Comparison of ENCODE assay signal across 8 cellular contexts in genomic region chr7:117323877-117324699, GRCh38. TPM values are rescaled to one million over a fixed set of nuclear protein-coding genes. Genes with fewer than 3 reads are reported as not detected.
DNase-seq lines count a peak whose midpoint lies in the region; ATAC-seq, FAIRE-seq and TF ChIP-seq lines count a peak whose summit lies in the region.

No MANE protein-coding gene starts in this region.

- POLR2A ChIA-PET in A673 (lab: Charles Lee; ENCODE audit: low non-redundant PET): no interaction called here
- POLR2A ChIA-PET in naive thymus-derived CD8-positive, alpha-beta T cell (lab: Charles Lee): no interaction called here

- peak overlapping the region; percentile 35 for H3K4me3 ChIP-seq in A673 (ENCODE audit: low read depth, low read length, poor library complexity, severe bottlenecking)
- H3K4me3 ChIP-seq in HUES6 (ENCODE audit: low read depth, low read length): peak overlapping the region; percentile 69

- H3K9me3 Mint-ChIP-seq in naive thymus-derived CD8-positive, alpha-beta T cell: peaks cover 0 to 11% (median 4%) of the 10 kb centered on the region in 9 donors

- ATAC-seq in GM18873 (IDR thresholded peaks at IDR 0.05; ENCODE audit: low FRiP score, unreplicated experiment) (no peak), HG02870 (IDR thresholded peaks at IDR 0.05; ENCODE audit: unreplicated experiment) (no peak)
- ATAC-seq in naive thymus-derived CD8-positive, alpha-beta T cell: no peak

- H3K36me3 ChIP-seq in A673 (ENCODE audit: insufficient read depth, low read length, poor library complexity, severe bottlenecking) (no peaks in the 10 kb centered on the region), HUES6 (ENCODE audit: control insufficient read depth, insufficient read depth, low read length) (no peaks in the 10 kb centered on the region)

- H3K4me1 Mint-ChIP-seq in naive thymus-derived CD8-positive, alpha-beta T cell: peaks cover 0 to 10% (median 6%) of the 10 kb centered on the region in 4 donors

- H3K27me3 Mint-ChIP-seq in naive thymus-derived CD8-positive, alpha-beta T cell: peaks cover 39 to 81% (median 51%) of the 10 kb centered on the region in 5 donors

- no peak overlapping the region for H3K4me3 Mint-ChIP-seq in naive thymus-derived CD8-positive, alpha-beta T cell

- intact Hi-C loops in A673 (cut with micrococcal nuclease; ENCODE audit: unreplicated experiment): no loop called here

- BruUV-seq in A673 (replicated peaks; lab: Mats Ljungman, UMichigan): no TSS peak

- peak overlapping the region; percentile 29 for H3K9ac ChIP-seq in HUES6 (ENCODE audit: low read length)

- peak; percentile 21 for DNase-seq in A673 (ENCODE audit: low spot score)
- peak; percentile 90 for DNase-seq in mesenteric fat pad (ENCODE audit: low spot score)
- no peak for DNase-seq in naive thymus-derived CD8-positive, alpha-beta T cell
- DNase-seq in activated CD4-positive, alpha-beta T cell treated with anti-CD3 and anti-CD28 coated beads for 4 hours: no peak

- CTCF ChIA-PET in A673 (lab: Charles Lee): no interaction called here

- H3K36me3 Mint-ChIP-seq in naive thymus-derived CD8-positive, alpha-beta T cell: peaks cover 0 to 9% (median 0%) of the 10 kb centered on the region in 3 donors

- H3K4me1 ChIP-seq in A673 (ENCODE audit: insufficient read depth, low read length, poor library complexity, severe bottlenecking): peaks cover 7% of the 10 kb centered on the region
- peaks cover 5% of the 10 kb centered on the region; the same call in 1 of the 2 replicates for H3K4me1 ChIP-seq in HUES6 (ENCODE audit: control insufficient read depth, insufficient read depth, low read length)

- FAIRE-seq in endometrium (lab: Jason Lieb, UNC): peak; percentile 48

- peaks cover 79% of the 10 kb centered on the region for H3K27me3 ChIP-seq in A673 (replicated peaks; ENCODE audit: insufficient read depth, low read depth, low read length, poor library complexity)
- peaks cover 85% of the 10 kb centered on the region for H3K27me3 ChIP-seq in HUES6 (ENCODE audit: control insufficient read depth, insufficient read depth, low read length)

- peak overlapping the region in 1 of 10 donors; percentile 13 for H3K27ac Mint-ChIP-seq in naive thymus-derived CD8-positive, alpha-beta T cell

- H3K27ac ChIP-seq in A673 (ENCODE audit: low read depth, low read length, poor library complexity, severe bottlenecking) (no peak overlapping the region), HUES6 (ENCODE audit: low read depth, low read length) (no peak overlapping the region)

- H3K9me3 ChIP-seq in A673 (ENCODE audit: low read depth, low read length, poor library complexity, severe bottlenecking) (no peaks in the 10 kb centered on the region), HUES6 (ENCODE audit: control insufficient read depth, insufficient read depth, low read depth, low read length) (no peaks in the 10 kb centered on the region)

- TF ChIP-seq CTCF in A673 (conservative IDR thresholded peaks at IDR 0.05; ENCODE audit: low read depth, low read length): no peak

RNA-seq across cellular contexts. Expression of gene WNT2, which starts 1.2 kb away (rescaled TPM):
- total RNA-seq in A673 (2021): not detected in 2 replicates
- total RNA-seq in mesenteric fat pad: 0.45 TPM
- total RNA-seq in naive thymus-derived CD8-positive, alpha-beta T cell: not detected
- polyA plus RNA-seq in naive thymus-derived CD8-positive, alpha-beta T cell: not detected

Comparison
In these comparisons a context has a peak if more than half of its experiments do, and no peak if none do; other contexts are left out.
1. DNase-seq: peak in A673 (single experiment) and mesenteric fat pad (single experiment); none in naive thymus-derived CD8-positive, alpha-beta T cell (0 of 10) and activated CD4-positive, alpha-beta T cell treated with anti-CD3 and anti-CD28 coated beads for 4 hours (0 of 2).